12 cellular contexts compared by ENCODE assay signal in genomic region chr9:129761293-129761900, GRCh38. TPM values are rescaled to one million over a fixed set of nuclear protein-coding genes. Genes with fewer than 3 reads are reported as not detected.
DNase-seq lines count a peak whose midpoint lies in the region; ATAC-seq, FAIRE-seq and TF ChIP-seq lines count a peak whose summit lies in the region.
"Had no signal": no experiment of that assay in that cellular context is flagged by ENCODE, and none has a peak within 500 bp of the region (broad histone marks: within the 10 kb centered on the region; RNA-seq: fewer than 3 reads in every experiment).

No MANE protein-coding gene starts in this region.

- H3K36me3 ChIP-seq in left lung (no peaks in the 10 kb centered on the region), small intestine (ENCODE audit: control insufficient read depth in 2 of 2, insufficient read depth in 2 of 2, low read length in 2 of 2) (no peaks in the 10 kb centered on the region)

- H3K27me3 ChIP-seq in left lung (no peaks in the 10 kb centered on the region), small intestine (ENCODE audit: control insufficient read depth in 2 of 2, insufficient read depth in 2 of 2, low read length in 2 of 2) (no peaks in the 10 kb centered on the region)

- no peak overlapping the region for H3K27ac Mint-ChIP-seq in T-helper 2 cell treated with Interferon-gamma antibody and Interleukin-4, amounts not matched to agents 5 μg/mL and 100 μg/mL, for 36 hours

- H3K9me3 Mint-ChIP-seq in T-helper 2 cell treated with Interferon-gamma antibody and Interleukin-4, amounts not matched to agents 5 μg/mL and 100 μg/mL, for 36 hours, result no peaks in the 10 kb centered on the region

- peaks cover 7% of the 10 kb centered on the region for H3K4me1 Mint-ChIP-seq in T-helper 2 cell treated with Interferon-gamma antibody and Interleukin-4, amounts not matched to agents 5 μg/mL and 100 μg/mL, for 36 hours (ENCODE audit: low read depth)

- 43 to 51% (median 45%) methylated on average over 9 to 11 of the region's 11 CpGs for WGBS in small intestine, 3 donors

- TF ChIP-seq CTCF in choroid plexus epithelial cell (conservative IDR thresholded peaks at IDR 0.05; ENCODE audit: low read depth, low read length) (no peak), left lung (IDR thresholded peaks at IDR 0.05) (no peak)

- H3K4me3 Mint-ChIP-seq in T-helper 2 cell treated with Interferon-gamma antibody and Interleukin-4, amounts not matched to agents 5 μg/mL and 100 μg/mL, for 36 hours, result no peak overlapping the region

- in situ Hi-C loops in G401 (cut with HindIII; ENCODE audit: low sequenced_read_pairs), result no loop called here

- no peaks in the 10 kb centered on the region for H3K36me3 Mint-ChIP-seq in T-helper 2 cell treated with Interferon-gamma antibody and Interleukin-4, amounts not matched to agents 5 μg/mL and 100 μg/mL, for 36 hours (ENCODE audit: low read depth)

- H3K4me1 ChIP-seq in left lung, result peaks cover 7 to 38% of the 10 kb centered on the region in 2 donors
- H3K4me1 ChIP-seq in small intestine (ENCODE audit: control insufficient read depth in 2 of 2, insufficient read depth in 1 of 2, low read depth in 1 of 2, low read length in 1 of 2), result no peaks in the 10 kb centered on the region

- H3K27me3 Mint-ChIP-seq in T-helper 2 cell treated with Interferon-gamma antibody and Interleukin-4, amounts not matched to agents 5 μg/mL and 100 μg/mL, for 36 hours (ENCODE audit: low read depth), result peaks cover 6% of the 10 kb centered on the region

- DNase-seq in G401 (ENCODE audit: low spot score) (peak; percentile 25), choroid plexus epithelial cell (ENCODE audit: low read depth) (peak; percentile 88), left lung (peak in 1 of 2 donors; percentile 49), small intestine (peak; percentile 13), SHP77 (lab: John Stamatoyannopoulos, UW) (no peak), NCI-H2227 (lab: John Stamatoyannopoulos, UW; ENCODE audit: unreplicated experiment) (no peak)
- DNase-seq in T-helper 2 cell treated with Interferon-gamma antibody and Interleukin-4, amounts not matched to agents 5 μg/mL and 100 μg/mL, for 36 hours (ENCODE audit: low spot score), result no peak
- DNase-seq: activated naive CD4-positive, alpha-beta T cell treated with Interleukin-2 at 50 U/mL for 16 hours; NCI-H1092 treated with DMSO at 0.1 percent for 48 hours had no signal

- peak; percentile 47 for ATAC-seq in left lung
- no peak for ATAC-seq in HG02759 (IDR thresholded peaks at IDR 0.05; ENCODE audit: unreplicated experiment)
- ATAC-seq: activated CD4-positive, CD25-positive, alpha-beta regulatory T cell treated with anti-CD3 and anti-CD28 coated beads, Interleukin-2, amount 50 U/mL, for 24 hours had no signal

- H3K4me3 ChIP-seq in choroid plexus epithelial cell (ENCODE audit: low read depth, low read length) (no peak overlapping the region), left lung (no peak overlapping the region), small intestine (ENCODE audit: low read depth in 1 of 2, low read length in 2 of 2) (no peak overlapping the region)

- intact Hi-C loops in left lung (cut with DNase I), result no loop called here

- peak overlapping the region; percentile 56 to 82 for H3K27ac ChIP-seq in left lung
- H3K27ac ChIP-seq in small intestine (ENCODE audit: low read depth in 1 of 2, low read length in 1 of 2), result peak overlapping the region in 1 of 2 donors; percentile 88
- H3K27ac ChIP-seq: HL-60 had no signal

- no peak for FAIRE-seq in small intestine (lab: Jason Lieb, UNC)

- no peaks in the 10 kb centered on the region for H3K9me3 ChIP-seq in left lung
- no peaks in the 10 kb centered on the region for H3K9me3 ChIP-seq in small intestine (ENCODE audit: control insufficient read depth, low read depth)

RNA-seq across cellular contexts. Expression of gene PTGES, which starts 8.6 kb away (rescaled TPM):
- total RNA-seq in G401 (2014; rRNA removed; shearing (Covaris generic)), result 2.5 and 4.8 TPM in 2 replicates
- total RNA-seq in left lung, result 1 to 10 TPM; 3.2 to 9.8 TPM
- 1 to 10 TPM in 2 of 3 donors, not detected in 1; 1.6 to 8.4 TPM for polyA plus RNA-seq in small intestine

RNA-seq across cellular contexts. Expression of gene TOR1B, which starts 41.6 kb away (rescaled TPM):
- total RNA-seq in G401 (2014; rRNA removed; shearing (Covaris generic)), result 16.5 and 16.7 TPM in 2 replicates
- total RNA-seq in left lung, result 10 to 100 TPM; 26.1 to 32.1 TPM
- 10 to 100 TPM in 2 of 3 donors, 1 to 10 TPM in 1; 7.0 to 22.9 (median 12.1) TPM for polyA plus RNA-seq in small intestine

Comparison
In these comparisons a context has a peak if more than half of its experiments do, and no peak if none do; other contexts are left out.
1. DNase-seq: peak in G401 (single experiment), choroid plexus epithelial cell (single experiment) and small intestine (single experiment); none in T-helper 2 cell treated with Interferon-gamma antibody and Interleukin-4, amounts not matched to agents 5 μg/mL and 100 μg/mL, for 36 hours (single experiment), SHP77 (0 of 2) and NCI-H2227 (single experiment).